Comparison of ENCODE assay signal across 24 cellular contexts in the genomic region with DNA sequence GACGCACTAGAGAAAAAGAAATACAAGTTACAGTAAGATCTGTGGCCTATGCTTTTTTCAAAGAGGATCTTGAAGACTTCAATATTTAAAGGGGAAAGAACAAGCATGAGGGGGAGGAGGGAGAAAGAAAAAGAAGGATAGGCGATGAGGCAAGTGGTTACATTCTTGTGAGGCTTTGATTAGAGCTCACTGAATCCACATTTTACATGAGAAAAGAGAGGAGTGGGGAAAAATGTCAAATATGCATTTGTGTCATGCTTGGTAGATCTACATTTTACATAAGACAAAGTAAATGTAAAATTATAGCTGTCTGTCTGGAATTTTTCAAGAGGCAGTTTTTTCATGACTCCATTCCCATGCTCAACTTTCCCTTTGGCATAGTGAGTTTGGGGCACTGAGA.
"Had no signal": no experiment of that assay in that cellular context is flagged by ENCODE, and none has a peak within 500 bp of the region (broad histone marks: within the 10 kb centered on the region; RNA-seq: fewer than 3 reads in every experiment).

No MANE protein-coding gene starts in this region.

- H3K4me1 Mint-ChIP-seq: activated CD4-positive, alpha-beta T cell treated with anti-CD3 and anti-CD28 coated beads, Interleukin-2, amount 10 ng/mL, durations not matched to agents 7 days and 5 days; activated naive CD4-positive, alpha-beta T cell treated with anti-CD3 and anti-CD28 coated beads, Interleukin-2, amount 10 ng/mL, durations not matched to agents 7 days and 5 days; activated naive CD8-positive, alpha-beta T cell treated with anti-CD3 and anti-CD28 coated beads for 36 hours; T-helper 17 cell had no signal

- DNase-seq: activated CD4-positive, alpha-beta memory T cell treated with anti-CD3 and anti-CD28 coated beads for 36 hours; activated CD4-positive, alpha-beta T cell treated with anti-CD3 and anti-CD28 coated beads, Interleukin-2, amount 10 ng/mL, durations not matched to agents 7 days and 5 days; activated CD4-positive, CD25-positive, alpha-beta regulatory T cell; activated gamma-delta T cell treated with Interleukin-2 at 50 U/mL for 16 hours; activated naive CD4-positive, alpha-beta T cell treated with anti-CD3 and anti-CD28 coated beads, Interleukin-2, amount 10 ng/mL, durations not matched to agents 7 days and 5 days; activated naive CD8-positive, alpha-beta T cell treated with anti-CD3 and anti-CD28 coated beads for 36 hours; activated T-cell treated with anti-CD3 and anti-CD28 coated beads for 4 hours; activated T-cell treated with anti-CD3 and anti-CD28 coated beads, Interleukin-2, amount 50 U/mL, for 48 hours; cerebellar nuclear complex; MG63; NCI-H1105; NCI-H1436; NCI-H1694 treated with DMSO at 0.1 percent for 48 hours; NCI-H2029 treated with DMSO at 0.1 percent for 48 hours; NCI-H345; NCI-H510A; NCI-H526 treated with DMSO at 0.1 percent for 48 hours; NCI-H82; NK-92 treated with Interleukin-12 subunit alpha and Interleukin-12 subunit beta, amount 100 ng/mL, for 24 hours; PC-3; SIG-M5; T-helper 17 cell; T-helper 9 cell had no signal

- H3K36me3 Mint-ChIP-seq: activated CD4-positive, alpha-beta memory T cell treated with anti-CD3 and anti-CD28 coated beads for 36 hours; activated naive CD4-positive, alpha-beta T cell treated with anti-CD3 and anti-CD28 coated beads, Interleukin-2, amount 10 ng/mL, durations not matched to agents 7 days and 5 days; activated naive CD8-positive, alpha-beta T cell treated with anti-CD3 and anti-CD28 coated beads for 36 hours had no signal

- H3K4me3 ChIP-seq: MG63 had no signal

- ATAC-seq: PC-3, T-helper 17 cell had no signal

- H3K27ac Mint-ChIP-seq: activated CD4-positive, alpha-beta memory T cell treated with anti-CD3 and anti-CD28 coated beads for 36 hours; activated CD4-positive, alpha-beta T cell treated with anti-CD3 and anti-CD28 coated beads, Interleukin-2, amount 10 ng/mL, durations not matched to agents 7 days and 5 days; activated naive CD4-positive, alpha-beta T cell treated with anti-CD3 and anti-CD28 coated beads, Interleukin-2, amount 10 ng/mL, durations not matched to agents 7 days and 5 days; activated naive CD8-positive, alpha-beta T cell treated with anti-CD3 and anti-CD28 coated beads for 36 hours; activated T-helper 2 cell treated with anti-CD3 and anti-CD28 coated beads, Interferon-gamma antibody, Interleukin-2, Interleukin-4, amounts not matched to agents 10 μg/mL and 5 μg/mL and 100 μg/mL, durations not matched to agents 14 hours and 24 hours and 36 hours; T-helper 17 cell had no signal

- H3K9me3 ChIP-seq: MG63 had no signal

- H3K36me3 ChIP-seq: MG63 had no signal

- H3K27me3 Mint-ChIP-seq: activated CD4-positive, alpha-beta memory T cell treated with anti-CD3 and anti-CD28 coated beads for 36 hours; activated CD4-positive, alpha-beta T cell treated with anti-CD3 and anti-CD28 coated beads, Interleukin-2, amount 10 ng/mL, durations not matched to agents 7 days and 5 days; activated naive CD4-positive, alpha-beta T cell treated with anti-CD3 and anti-CD28 coated beads, Interleukin-2, amount 10 ng/mL, durations not matched to agents 7 days and 5 days; activated naive CD8-positive, alpha-beta T cell treated with anti-CD3 and anti-CD28 coated beads for 36 hours; T-helper 17 cell had no signal

- H3K4me3 Mint-ChIP-seq: activated CD4-positive, alpha-beta memory T cell treated with anti-CD3 and anti-CD28 coated beads for 36 hours; activated CD4-positive, alpha-beta T cell treated with anti-CD3 and anti-CD28 coated beads, Interleukin-2, amount 10 ng/mL, durations not matched to agents 7 days and 5 days; activated naive CD4-positive, alpha-beta T cell treated with anti-CD3 and anti-CD28 coated beads, Interleukin-2, amount 10 ng/mL, durations not matched to agents 7 days and 5 days; activated naive CD8-positive, alpha-beta T cell treated with anti-CD3 and anti-CD28 coated beads for 36 hours; T-helper 17 cell had no signal
